Comparison of ENCODE assay signal across 8 cellular contexts in genomic region chr9:123360161-123361085, GRCh38. TPM values are rescaled to one million over a fixed set of nuclear protein-coding genes. Genes with fewer than 3 reads are reported as not detected.
A peak's percentile ranks its signal among the peaks of the same experiment; 100 is the strongest.
DNase-seq lines count a peak whose midpoint lies in the region; ATAC-seq and TF ChIP-seq lines count a peak whose summit lies in the region.

No MANE protein-coding gene starts in this region.

- H3K79me2 ChIP-seq in HCT116 (ENCODE audit: insufficient read depth, low read length), result no peaks in the 10 kb centered on the region

- peaks cover 19% of the 10 kb centered on the region for H3K4me1 ChIP-seq in CD4-positive, alpha-beta memory T cell (ENCODE audit: insufficient read depth, low read length)
- H3K4me1 ChIP-seq in HCT116 (ENCODE audit: control insufficient read depth in 1 of 2, insufficient read depth in 2 of 2, low read length in 2 of 2) (peaks cover 16 to 18% of the 10 kb centered on the region in 2 experiments; a peak in 3 of 4 replicates), iPS-20b (ENCODE audit: insufficient read depth, low read length) (peaks cover 44% of the 10 kb centered on the region), breast epithelium (no peaks in the 10 kb centered on the region)

- H3K27ac Mint-ChIP-seq in CD4-positive, alpha-beta memory T cell, result peak overlapping the region in 2 of 7 donors; percentile 59 to 83
- no peak overlapping the region for H3K27ac Mint-ChIP-seq in stimulated activated naive CD8-positive, alpha-beta T cell treated with anti-CD3 and anti-CD28 coated beads, Interleukin-15, amount 100 ng/mL, for 72 hours

- DNase-seq in CD4-positive, alpha-beta memory T cell, result peak in 3 of 5 donors; percentile 18 to 23 (median 21)
- DNase-seq in HCT116 (ENCODE audit: low read depth, low spot score) (no peak), UCSD-AML1 (lab: John Stamatoyannopoulos, UW; ENCODE audit: unreplicated experiment) (peak; percentile 72), breast epithelium (ENCODE audit: low spot score in 2 of 2) (no peak), NCI-H1092 (lab: John Stamatoyannopoulos, UW) (no peak)
- peak; percentile 30 to 50 for DNase-seq in stimulated activated naive CD8-positive, alpha-beta T cell treated with anti-CD3 and anti-CD28 coated beads, Interleukin-15, amount 100 ng/mL, for 72 hours

- H3K27me3 ChIP-seq in CD4-positive, alpha-beta memory T cell (ENCODE audit: insufficient read depth, low read length), result no peaks in the 10 kb centered on the region
- H3K27me3 ChIP-seq in HCT116 (ENCODE audit: insufficient read depth, low read length) (no peaks in the 10 kb centered on the region), iPS-20b (ENCODE audit: insufficient read depth, low read length) (no peaks in the 10 kb centered on the region), breast epithelium (no peaks in the 10 kb centered on the region)

- TF ChIP-seq CTCF in HCT116 (IDR thresholded peaks at IDR 0.05 in 2 of 3, conservative IDR thresholded peaks at IDR 0.05 in 1 of 3; ENCODE audit: borderline replicate concordance in 1 of 3, insufficient read depth in 1 of 3, low read depth in 2 of 3, low read length in 2 of 3) (no peak), breast epithelium (IDR thresholded peaks at IDR 0.05) (no peak)

- H3K36me3 ChIP-seq in CD4-positive, alpha-beta memory T cell (ENCODE audit: insufficient read depth, low read length), result no peaks in the 10 kb centered on the region
- H3K36me3 ChIP-seq in HCT116 (ENCODE audit: control insufficient read depth in 1 of 2, insufficient read depth in 2 of 2, low read length in 2 of 2), result no peaks in the 10 kb centered on the region
- no peaks in the 10 kb centered on the region for H3K36me3 ChIP-seq in iPS-20b (ENCODE audit: insufficient read depth, low read depth, low read length)
- H3K36me3 ChIP-seq in breast epithelium, result no peaks in the 10 kb centered on the region

- BruUV-seq in HCT116 (replicated peaks; lab: Mats Ljungman, UMichigan), result no TSS peak

- H3K4me1 Mint-ChIP-seq in CD4-positive, alpha-beta memory T cell, result peaks cover 2 to 29% (median 11%) of the 10 kb centered on the region in 4 donors
- H3K4me1 Mint-ChIP-seq in stimulated activated naive CD8-positive, alpha-beta T cell treated with anti-CD3 and anti-CD28 coated beads, Interleukin-15, amount 100 ng/mL, for 72 hours, result peaks cover 26% of the 10 kb centered on the region

- no peaks in the 10 kb centered on the region for H4K20me1 ChIP-seq in HCT116 (ENCODE audit: insufficient read depth)

- no peaks in the 10 kb centered on the region for H3K36me3 Mint-ChIP-seq in CD4-positive, alpha-beta memory T cell

- RAD21 ChIA-PET in HCT116 (lab: Charles Lee; ENCODE audit: low non-redundant PET in 1 of 2, low total read pairs in 2 of 2, uncharacterized antibody in 2 of 2, unreplicated experiment in 2 of 2), result no interaction called here

- peak overlapping the region in 1 of 8 donors; percentile 34 for H3K4me3 Mint-ChIP-seq in CD4-positive, alpha-beta memory T cell
- H3K4me3 Mint-ChIP-seq in stimulated activated naive CD8-positive, alpha-beta T cell treated with anti-CD3 and anti-CD28 coated beads, Interleukin-15, amount 100 ng/mL, for 72 hours, result no peak overlapping the region

- no peaks in the 10 kb centered on the region for H3K9me3 ChIP-seq in CD4-positive, alpha-beta memory T cell (ENCODE audit: control insufficient read depth in 1 of 2, low read length in 2 of 2)
- H3K9me3 ChIP-seq in HCT116 (ENCODE audit: control insufficient read depth in 1 of 2, insufficient read depth in 1 of 2, low read depth in 1 of 2, low read length in 2 of 2) (no peaks in the 10 kb centered on the region), iPS-20b (ENCODE audit: insufficient read depth, low read depth, low read length) (no peaks in the 10 kb centered on the region), breast epithelium (no peaks in the 10 kb centered on the region)

- ATAC-seq in HCT116 (peak; percentile 57), GM19324 (IDR thresholded peaks at IDR 0.05; ENCODE audit: low FRiP score, unreplicated experiment) (no peak)
- ATAC-seq in stimulated activated naive CD8-positive, alpha-beta T cell treated with anti-CD3 and anti-CD28 coated beads, Interleukin-15, amount 100 ng/mL, for 72 hours, result no peak

- intact Hi-C loops in CD4-positive, alpha-beta memory T cell (cut with micrococcal nuclease), result no loop called here
- intact Hi-C loops in HCT116 (cut with micrococcal nuclease) (no loop called here), breast epithelium (cut with DNase I; ENCODE audit: low total_unique reads) (loop anchor here (10.0 kb wide), 1 partner anchor 1336 kb away; no protein-coding TSS in a partner anchor)

- POLR2A ChIA-PET in CD4-positive, alpha-beta memory T cell (lab: Charles Lee; ENCODE audit: partially characterized antibody), result no interaction called here
- POLR2A ChIA-PET in HCT116 (lab: Charles Lee), result no interaction called here

- no peak overlapping the region for H2AFZ ChIP-seq in HCT116 (ENCODE audit: low read depth, low read length, poor library complexity, severe bottlenecking)

- CTCF ChIA-PET in CD4-positive, alpha-beta memory T cell (lab: Charles Lee; ENCODE audit: partially characterized antibody), result interaction anchor here (1.5 kb wide), 1 partner anchor 10 kb away, joined by 6 read pairs; no protein-coding TSS in a partner anchor
- CTCF ChIA-PET in HCT116 (lab: Charles Lee), result interaction anchor here (0.6 to 2.1 kb wide), 2 partner anchors 11 to 873 kb away, joined by 3 to 5 read pairs; no protein-coding TSS in a partner anchor

- peaks cover 9 to 10% of the 10 kb centered on the region in 2 donors for H3K27me3 Mint-ChIP-seq in CD4-positive, alpha-beta memory T cell
- H3K27me3 Mint-ChIP-seq in stimulated activated naive CD8-positive, alpha-beta T cell treated with anti-CD3 and anti-CD28 coated beads, Interleukin-15, amount 100 ng/mL, for 72 hours, result peaks cover 4% of the 10 kb centered on the region

- no peak overlapping the region for H3K4me3 ChIP-seq in CD4-positive, alpha-beta memory T cell (ENCODE audit: low read length in 2 of 2)
- H3K4me3 ChIP-seq in HCT116 (replicated peaks in 1 of 2; ENCODE audit: low read depth in 1 of 2, low read length in 2 of 2) (no peak overlapping the region), iPS-20b (ENCODE audit: low read length) (0 out of 2 replicates have a peak overlapping the region, but pooled peaks have one; percentile 12), breast epithelium (no peak overlapping the region)

- no peaks in the 10 kb centered on the region for H3K9me3 Mint-ChIP-seq in CD4-positive, alpha-beta memory T cell
- H3K9me3 Mint-ChIP-seq in stimulated activated naive CD8-positive, alpha-beta T cell treated with anti-CD3 and anti-CD28 coated beads, Interleukin-15, amount 100 ng/mL, for 72 hours, result no peaks in the 10 kb centered on the region

- H3K9me2 ChIP-seq in HCT116 (ENCODE audit: insufficient read depth), result no peaks in the 10 kb centered on the region

- no peak for TF ChIP-seq POLR2A in HCT116 (IDR thresholded peaks at IDR 0.05; ENCODE audit: borderline replicate concordance, extremely low read depth, insufficient read depth, insufficient read length)
- TF ChIP-seq POLR2A in breast epithelium (IDR thresholded peaks at IDR 0.05), result no peak

- peak overlapping the region; percentile 29; the same call in 1 of the 2 replicates for H3K4me2 ChIP-seq in HCT116 (ENCODE audit: low read length)

- H3K9ac ChIP-seq in HCT116 (ENCODE audit: low read length), result no peak overlapping the region
- peak overlapping the region; percentile 17; the same call in 1 of the 2 replicates for H3K9ac ChIP-seq in iPS-20b (ENCODE audit: low read depth, low read length)

- H3K27ac ChIP-seq in CD4-positive, alpha-beta memory T cell (ENCODE audit: low read depth, low read length), result no peak overlapping the region
- H3K27ac ChIP-seq in HCT116 (ENCODE audit: low read depth, low read length) (no peak overlapping the region), iPS-20b (ENCODE audit: low read length) (peak overlapping the region; percentile 13), breast epithelium (no peak overlapping the region)

- no peak for TF ChIP-seq RAD21 in HCT116 (IDR thresholded peaks at IDR 0.05; ENCODE audit: low read depth)

TF ChIP-seq in HCT116, 20 proteins besides CTCF, POLR2A, EP300 and RAD21 (continues in another document):
- TF ChIP-seq CBX3 (IDR thresholded peaks at IDR 0.05; ENCODE audit: low read depth) (no peak), EZH2 (IDR thresholded peaks at IDR 0.05) (no peak), SP1 (IDR thresholded peaks at IDR 0.05; ENCODE audit: low read depth) (no peak), ATF3 (IDR thresholded peaks at IDR 0.05) (no peak), ELF1 (IDR thresholded peaks at IDR 0.05; ENCODE audit: borderline replicate concordance, low read depth) (no peak), SIN3A (IDR thresholded peaks at IDR 0.05; ENCODE audit: low read depth) (no peak), TCF7L2 (IDR thresholded peaks at IDR 0.05; ENCODE audit: borderline replicate concordance, extremely low read depth, insufficient read depth, insufficient read length) (no peak)

RNA-seq across cellular contexts. Expression of gene CRB2, which starts 4.4 kb away (rescaled TPM):
- not detected for total RNA-seq in CD4-positive, alpha-beta memory T cell
- polyA plus RNA-seq in CD4-positive, alpha-beta memory T cell, result not detected
- 0.07 TPM for total RNA-seq in HCT116 (2021; ENCODE audit: unreplicated experiment)
- polyA plus RNA-seq in HCT116 (2012), result 0.04 and 0.05 TPM in 2 replicates
- total RNA-seq in breast epithelium, result 1 to 10 TPM in 1 of 3 donors, under 1 TPM in 1, not detected in 1; under 0.01 to 2.3 TPM

Comparison
In these comparisons a context has a peak if more than half of its experiments do, and no peak if none do; other contexts are left out.
1. DNase-seq: peak in CD4-positive, alpha-beta memory T cell (3 of 5), UCSD-AML1 (single experiment) and stimulated activated naive CD8-positive, alpha-beta T cell treated with anti-CD3 and anti-CD28 coated beads, Interleukin-15, amount 100 ng/mL, for 72 hours (2 of 2); none in HCT116 (single experiment), breast epithelium (0 of 2) and NCI-H1092 (single experiment).